Comparison of ENCODE assay signal across 8 cellular contexts in genomic region chr12:68236421-68237059, GRCh38. TPM values are rescaled to one million over a fixed set of nuclear protein-coding genes. Genes with fewer than 3 reads are reported as not detected.
A peak's percentile ranks its signal among the peaks of the same experiment; 100 is the strongest.
DNase-seq lines count a peak whose midpoint lies in the region; ATAC-seq, FAIRE-seq and TF ChIP-seq lines count a peak whose summit lies in the region.

No MANE protein-coding gene starts in this region.

- H3K9ac ChIP-seq in MM.1S (ENCODE audit: low read length), result peak overlapping the region; percentile 32; the same call in 1 of the 2 replicates

- H3K4me1 Mint-ChIP-seq in osteocyte (ENCODE audit: unreplicated experiment), result peaks cover 27% of the 10 kb centered on the region

- peak; percentile 91 for FAIRE-seq in GM12891 (lab: Jason Lieb, UNC)

- no peak; the same call in 1 of the 2 replicates for TF ChIP-seq CTCF in MM.1S (IDR thresholded peaks at IDR 0.05; ENCODE audit: low read length)
- no peak for TF ChIP-seq CTCF in osteocyte (IDR thresholded peaks at IDR 0.05)

- no peak for DNase-seq in GM12891 (ENCODE audit: insufficient read length, low spot score)
- DNase-seq in MM.1S, result peak; percentile 83
- peak; percentile 10 for DNase-seq in activated CD4-positive, alpha-beta T cell treated with anti-CD3 and anti-CD28 coated beads, Interleukin-2, amount 50 U/mL, for 1 hour
- peak; percentile 34 for DNase-seq in fibroblast of peridontal ligament (ENCODE audit: extremely low read depth)
- peak; percentile 16 for DNase-seq in stimulated activated CD4-positive, alpha-beta T cell treated with anti-CD3 and anti-CD28 coated beads, Interleukin-4, amount 100 ng/mL, for 1 hour
- DNase-seq in osteocyte (ENCODE audit: extremely low spot score, unreplicated experiment), result no peak
- no peak for DNase-seq in HAP-1 (ENCODE audit: low spot score in 2 of 2)

- H3K4me2 ChIP-seq in MM.1S (ENCODE audit: low read depth, low read length), result peak overlapping the region; percentile 98

- H3K4me3 ChIP-seq in MM.1S (ENCODE audit: low read length), result peak overlapping the region; percentile 60
- no peak overlapping the region for H3K4me3 ChIP-seq in HAP-1

- H3K27me3 ChIP-seq in MM.1S (replicated peaks; ENCODE audit: insufficient read depth, low read length) (no peaks in the 10 kb centered on the region), HAP-1 (ENCODE audit: low read depth) (peaks cover 4% of the 10 kb centered on the region)

- H2AFZ ChIP-seq in MM.1S (ENCODE audit: low read length), result peak overlapping the region; percentile 81

- H3K9me3 ChIP-seq in MM.1S (replicated peaks; ENCODE audit: insufficient read depth, low read length) (no peaks in the 10 kb centered on the region), HAP-1 (no peaks in the 10 kb centered on the region)

- H3K36me3 Mint-ChIP-seq in osteocyte (ENCODE audit: unreplicated experiment), result no peaks in the 10 kb centered on the region

- no peaks in the 10 kb centered on the region for H3K9me2 ChIP-seq in MM.1S (replicated peaks; ENCODE audit: insufficient read depth, low read length)

- peak overlapping the region; percentile 38; the same call in 1 of the 2 replicates for H3K27ac ChIP-seq in MM.1S (ENCODE audit: low read length)

- no peaks in the 10 kb centered on the region for H4K20me1 ChIP-seq in MM.1S (ENCODE audit: insufficient read depth, low read length)

- H3K4me3 Mint-ChIP-seq in osteocyte (ENCODE audit: unreplicated experiment), result no peak overlapping the region

- no peaks in the 10 kb centered on the region for H3K9me3 Mint-ChIP-seq in osteocyte (ENCODE audit: unreplicated experiment)

- no peaks in the 10 kb centered on the region for H3K79me2 ChIP-seq in MM.1S (ENCODE audit: low read length)

- no peak overlapping the region for H3K27ac Mint-ChIP-seq in osteocyte (ENCODE audit: unreplicated experiment)

- peaks cover 10% of the 10 kb centered on the region for H3F3A ChIP-seq in MM.1S (ENCODE audit: insufficient read depth, low read length)

- peak; percentile 57 for ATAC-seq in GM21717 (IDR thresholded peaks at IDR 0.05; ENCODE audit: unreplicated experiment)

- peaks cover 12% of the 10 kb centered on the region for H3K27me3 Mint-ChIP-seq in osteocyte (ENCODE audit: unreplicated experiment)

- no peaks in the 10 kb centered on the region for H3K36me3 ChIP-seq in MM.1S (replicated peaks; ENCODE audit: insufficient read depth, low read length)
- H3K36me3 ChIP-seq in HAP-1 (replicated peaks), result no peaks in the 10 kb centered on the region

- no peak for TF ChIP-seq POLR2A in GM12891 (IDR thresholded peaks at IDR 0.05; ENCODE audit: low read depth, low read length)

- H3K4me1 ChIP-seq in MM.1S (ENCODE audit: low read length) (peaks cover 25% of the 10 kb centered on the region), HAP-1 (no peaks in the 10 kb centered on the region)

- in situ Hi-C loops in HAP-1 (cut with MboI; ENCODE audit: low sequenced_read_pairs), result no loop called here

TF ChIP-seq in GM12891, 5 proteins besides CTCF, POLR2A, EP300 and RAD21:
- no peak for TF ChIP-seq POU2F2 (IDR thresholded peaks at IDR 0.05; ENCODE audit: low read depth, low read length)
- no peak for TF ChIP-seq PAX5 (IDR thresholded peaks at IDR 0.05; ENCODE audit: insufficient read depth, low read length, severe bottlenecking)
- 0 out of 2 replicates have a peak, but pooled peaks have one; percentile 28 for TF ChIP-seq SPI1 (IDR thresholded peaks at IDR 0.05; ENCODE audit: low read depth, low read length)

RNA-seq across cellular contexts. Expression of gene IL26, which starts 10.9 kb away (rescaled TPM):
- not detected for polyA plus RNA-seq in GM12891 (2012; ENCODE audit: low read depth, missing spikeins)
- 0.34 TPM in 1 of 2 replicates, not detected in the other for total RNA-seq in osteocyte

RNA-seq across cellular contexts. Expression of gene IL22, which starts 16.9 kb away (rescaled TPM):
- not detected for polyA plus RNA-seq in GM12891 (2012; ENCODE audit: low read depth, missing spikeins)
- total RNA-seq in osteocyte, result not detected in 2 replicates

Comparison
In these comparisons a context has a peak if more than half of its experiments do, and no peak if none do; other contexts are left out.
1. DNase-seq: peak in MM.1S (single experiment), activated CD4-positive, alpha-beta T cell treated with anti-CD3 and anti-CD28 coated beads, Interleukin-2, amount 50 U/mL, for 1 hour (single experiment), fibroblast of peridontal ligament (single experiment) and stimulated activated CD4-positive, alpha-beta T cell treated with anti-CD3 and anti-CD28 coated beads, Interleukin-4, amount 100 ng/mL, for 1 hour (single experiment); none in GM12891 (single experiment), osteocyte (single experiment) and HAP-1 (0 of 2).